ENCODE assay signal across 14 cellular contexts in genomic region chr2:109210431-109211200, GRCh38.
DNase-seq lines count a peak whose midpoint lies in the region; ATAC-seq and TF ChIP-seq lines count a peak whose summit lies in the region.
"Had no signal": no experiment of that assay in that cellular context is flagged by ENCODE, and none has a peak within 500 bp of the region (broad histone marks: within the 10 kb centered on the region; RNA-seq: fewer than 3 reads in every experiment).

No MANE protein-coding gene starts in this region.

- H3K36me3 Mint-ChIP-seq in activated CD4-positive, alpha-beta memory T cell treated with anti-CD3 and anti-CD28 coated beads for 36 hours: peaks cover 2% of the 10 kb centered on the region
- H3K36me3 Mint-ChIP-seq: CD4-positive, CD25-positive, alpha-beta regulatory T cell; T-cell had no signal

- H3K4me1 Mint-ChIP-seq in activated CD4-positive, alpha-beta memory T cell treated with anti-CD3 and anti-CD28 coated beads for 36 hours (ENCODE audit: low read depth): peaks cover 39% of the 10 kb centered on the region

- no peak for ATAC-seq in GM21526 (IDR thresholded peaks at IDR 0.05; ENCODE audit: low FRiP score, unreplicated experiment)
- ATAC-seq: activated T-cell treated with anti-CD3 and anti-CD28 coated beads, Interleukin-2, amount 50 U/mL, for 4 hours; T-cell had no signal

- no peaks in the 10 kb centered on the region for H3K9me3 ChIP-seq in adipocyte (ENCODE audit: control insufficient read depth, low read length)

- H3K4me3 ChIP-seq in adipocyte (ENCODE audit: low read length): no peak overlapping the region

- DNase-seq in AG08395 (ENCODE audit: low spot score) (peak; percentile 56), EH (ENCODE audit: low read depth) (peak; percentile 43), adipocyte (ENCODE audit: low read depth) (peak; percentile 60), kidney tubule cell (ENCODE audit: low spot score) (peak; percentile 18), GM20000 (ENCODE audit: low spot score) (no peak)
- no peak for DNase-seq in stimulated activated CD4-positive, alpha-beta T cell treated with anti-CD3 and anti-CD28 coated beads, Interleukin-2, amount 100 ng/mL, for 24 hours
- DNase-seq in activated CD4-positive, alpha-beta memory T cell treated with anti-CD3 and anti-CD28 coated beads for 36 hours: no peak
- DNase-seq: activated T-cell treated with anti-CD3 and anti-CD28 coated beads, Interleukin-2, amount 50 U/mL, for 4 hours; CD4-positive, CD25-positive, alpha-beta regulatory T cell; KG1; NCI-H187 treated with DMSO at 0.1 percent for 48 hours; stimulated activated naive CD4-positive, alpha-beta T cell treated with Interleukin-2 at 50 U/mL for 16 hours; T-cell had no signal

- H3K4me3 Mint-ChIP-seq in activated CD4-positive, alpha-beta memory T cell treated with anti-CD3 and anti-CD28 coated beads for 36 hours: no peak overlapping the region
- H3K4me3 Mint-ChIP-seq: activated T-cell treated with anti-CD3 and anti-CD28 coated beads, Interleukin-2, amount 50 U/mL, for 4 hours; T-cell had no signal

- peak overlapping the region; percentile 37 for H3K9ac ChIP-seq in adipocyte (ENCODE audit: low read length)

- CTCF ChIA-PET in activated CD4-positive, alpha-beta memory T cell treated with anti-CD3 and anti-CD28 coated beads for 36 hours (lab: Charles Lee): no interaction called here

- H3K27ac Mint-ChIP-seq in activated CD4-positive, alpha-beta memory T cell treated with anti-CD3 and anti-CD28 coated beads for 36 hours: no peak overlapping the region
- H3K27ac Mint-ChIP-seq: CD4-positive, CD25-positive, alpha-beta regulatory T cell; T-cell had no signal

- POLR2A ChIA-PET in activated CD4-positive, alpha-beta memory T cell treated with anti-CD3 and anti-CD28 coated beads for 36 hours (lab: Charles Lee): no interaction called here

- peaks cover 7% of the 10 kb centered on the region for H3K9me3 Mint-ChIP-seq in activated CD4-positive, alpha-beta memory T cell treated with anti-CD3 and anti-CD28 coated beads for 36 hours
- H3K9me3 Mint-ChIP-seq: activated T-cell treated with anti-CD3 and anti-CD28 coated beads, Interleukin-2, amount 50 U/mL, for 4 hours; CD4-positive, CD25-positive, alpha-beta regulatory T cell; T-cell had no signal

- peaks cover 39% of the 10 kb centered on the region for H3K4me1 ChIP-seq in adipocyte (ENCODE audit: control insufficient read depth, insufficient read depth, low read length)

- intact Hi-C loops in activated CD4-positive, alpha-beta memory T cell treated with anti-CD3 and anti-CD28 coated beads for 36 hours (cut with micrococcal nuclease): loop anchor here (5.0 to 10.0 kb wide), 3 partner anchors 302 to 596 kb away; partner anchors contain the start of gene CCDC138

- peaks cover 62% of the 10 kb centered on the region for H3K27me3 Mint-ChIP-seq in activated CD4-positive, alpha-beta memory T cell treated with anti-CD3 and anti-CD28 coated beads for 36 hours

- no peaks in the 10 kb centered on the region for H3K36me3 ChIP-seq in adipocyte (ENCODE audit: control insufficient read depth, insufficient read depth, low read length, severe bottlenecking)

- no peak for TF ChIP-seq CTCF in GM20000 (IDR thresholded peaks at IDR 0.05; ENCODE audit: extremely low read depth, missing control alignments)

- no peaks in the 10 kb centered on the region for H3K27me3 ChIP-seq in adipocyte (replicated peaks; ENCODE audit: control insufficient read depth, insufficient read depth, low read length)

Comparison
In these comparisons a context has a peak if more than half of its experiments do, and no peak if none do; other contexts are left out.
1. DNase-seq: peak in AG08395 (single experiment), EH (single experiment), adipocyte (single experiment) and kidney tubule cell (single experiment); none in stimulated activated CD4-positive, alpha-beta T cell treated with anti-CD3 and anti-CD28 coated beads, Interleukin-2, amount 100 ng/mL, for 24 hours (0 of 2), activated CD4-positive, alpha-beta memory T cell treated with anti-CD3 and anti-CD28 coated beads for 36 hours (single experiment) and GM20000 (single experiment).